12 cellular contexts compared by ENCODE assay signal in genomic region chr5:181168595-181169118, GRCh38. TPM values are rescaled to one million over a fixed set of nuclear protein-coding genes. Genes with fewer than 3 reads are reported as not detected.
A peak's percentile ranks its signal among the peaks of the same experiment; 100 is the strongest.
DNase-seq lines count a peak whose midpoint lies in the region; ATAC-seq, FAIRE-seq and TF ChIP-seq lines count a peak whose summit lies in the region.
"Had no signal": no experiment of that assay in that cellular context is flagged by ENCODE, and none has a peak within 500 bp of the region (broad histone marks: within the 10 kb centered on the region; RNA-seq: fewer than 3 reads in every experiment).

No MANE protein-coding gene starts in this region.

- SMC1A ChIA-PET in GM12878 (lab: Charles Lee; ENCODE audit: uncharacterized antibody, unreplicated experiment): interaction anchor here (0.8 to 2.6 kb wide), 18 partner anchors 8 to 402 kb away, joined by 3 to 17 read pairs (median 4); no protein-coding TSS in a partner anchor

- H2AFZ ChIP-seq in Karpas-422 (ENCODE audit: low read length) (no peak overlapping the region), GM12878 (ENCODE audit: control insufficient read depth, low read depth, low read length) (peak overlapping the region; percentile 45)

- RAD21 ChIA-PET in GM12878 (lab: Charles Lee; ENCODE audit: unreplicated experiment): interaction anchor here (0.9 to 2.3 kb wide), 12 partner anchors 9 to 363 kb away, joined by 3 to 14 read pairs (median 4); partner anchors contain the start of gene ZFP62

- no peak overlapping the region for H3K9ac ChIP-seq in Karpas-422 (ENCODE audit: low read length)
- H3K9ac ChIP-seq in GM12878 (ENCODE audit: control insufficient read depth, insufficient read depth, low read length): no peak overlapping the region

- H3K4me3 ChIP-seq in Karpas-422 (ENCODE audit: low read length): no peak overlapping the region
- H3K4me3 ChIP-seq in GM12878: peak overlapping the region; percentile 7; the same call in 1 of the 2 replicates
- no peak overlapping the region for H3K4me3 ChIP-seq in small intestine (ENCODE audit: low read depth in 1 of 2, low read length in 2 of 2)
- H3K4me3 ChIP-seq: body of pancreas, spleen had no signal

- in situ Hi-C loops in GM12878 (cut with MboI): no loop called here

- intact Hi-C loops in GM12878 (cut with micrococcal nuclease; ENCODE audit: unreplicated experiment): no loop called here

- 33% methylated on average over 14 of the region's 14 CpGs for WGBS in GM12878 (ENCODE audit: insufficient coverage, insufficient replicate concordance, low lambda C conversion rate, missing lambda C conversion rate)
- 29 to 34% (median 34%) methylated on average over 14 of the region's 14 CpGs for WGBS in small intestine, 3 donors

- H4K20me1 ChIP-seq in Karpas-422 (ENCODE audit: insufficient read depth, low read depth, low read length) (no peaks in the 10 kb centered on the region), GM12878 (ENCODE audit: control insufficient read depth, insufficient read depth) (no peaks in the 10 kb centered on the region)

- FAIRE-seq in GM12878 (lab: Jason Lieb, UNC): no peak
- FAIRE-seq in small intestine (lab: Jason Lieb, UNC): no peak

- H3K27me3 Mint-ChIP-seq in nephron progenitor cell (ENCODE audit: low read depth, poor library complexity): peaks cover 100% of the 10 kb centered on the region

- H3K79me2 ChIP-seq in Karpas-422 (ENCODE audit: low read length): no peaks in the 10 kb centered on the region
- no peaks in the 10 kb centered on the region for H3K79me2 ChIP-seq in GM12878 (ENCODE audit: control insufficient read depth, insufficient read depth, low read length)

- BruUV-seq in GM12878 (replicated peaks; lab: Mats Ljungman, UMichigan): no TSS peak

- peaks cover 31% of the 10 kb centered on the region for H3K4me1 ChIP-seq in Karpas-422 (ENCODE audit: low read length)
- peaks cover 32% of the 10 kb centered on the region for H3K4me1 ChIP-seq in GM12878 (ENCODE audit: control insufficient read depth, insufficient read depth, low read length)
- no peaks in the 10 kb centered on the region for H3K4me1 ChIP-seq in small intestine (ENCODE audit: control insufficient read depth in 2 of 2, insufficient read depth in 1 of 2, low read depth in 1 of 2, low read length in 1 of 2)

- TF ChIP-seq EP300 in GM12878 (IDR thresholded peaks at IDR 0.05; ENCODE audit: borderline replicate concordance in 1 of 2, control insufficient read depth in 1 of 2, low read depth in 2 of 2, low read length in 2 of 2): no peak

- H3K4me1 Mint-ChIP-seq in nephron progenitor cell: peaks cover 39% of the 10 kb centered on the region

- H3K27ac Mint-ChIP-seq in nephron progenitor cell: no peak overlapping the region

- H3K9me3 Mint-ChIP-seq in nephron progenitor cell: peaks cover 10% of the 10 kb centered on the region

- H3K36me3 ChIP-seq in Karpas-422 (ENCODE audit: insufficient read depth, low read length): no peaks in the 10 kb centered on the region
- H3K36me3 ChIP-seq in GM12878 (ENCODE audit: control insufficient read depth in 2 of 2, insufficient read depth in 2 of 2, low read length in 1 of 2): no peaks in the 10 kb centered on the region
- H3K36me3 ChIP-seq in small intestine (ENCODE audit: control insufficient read depth in 2 of 2, insufficient read depth in 2 of 2, low read length in 2 of 2): no peaks in the 10 kb centered on the region
- H3K36me3 ChIP-seq: spleen had no signal

- no peaks in the 10 kb centered on the region for H3K27me3 ChIP-seq in Karpas-422 (ENCODE audit: low read length)
- no peaks in the 10 kb centered on the region for H3K27me3 ChIP-seq in GM12878 (replicated peaks in 1 of 2; ENCODE audit: control insufficient read depth in 2 of 2, insufficient read depth in 2 of 2, low read length in 1 of 2)
- peaks cover 7 to 24% of the 10 kb centered on the region in 2 donors for H3K27me3 ChIP-seq in small intestine (ENCODE audit: control insufficient read depth in 2 of 2, insufficient read depth in 2 of 2, low read length in 2 of 2)

- no peaks in the 10 kb centered on the region for H3K36me3 Mint-ChIP-seq in nephron progenitor cell (ENCODE audit: low read depth)

- POLR2A ChIA-PET in GM12878 (lab: Charles Lee): interaction anchor here (1.1 to 1.6 kb wide), 5 partner anchors 11 to 356 kb away, joined by 3 to 8 read pairs (median 5); no protein-coding TSS in a partner anchor

- H3K9me2 ChIP-seq in Karpas-422 (replicated peaks; ENCODE audit: insufficient read depth, low read length): no peaks in the 10 kb centered on the region

- H3K27ac ChIP-seq in Karpas-422 (ENCODE audit: low read length) (no peak overlapping the region), GM12878 (ENCODE audit: control insufficient read depth, insufficient read depth) (no peak overlapping the region), small intestine (ENCODE audit: low read depth in 1 of 2, low read length in 1 of 2) (no peak overlapping the region)
- H3K27ac ChIP-seq: body of pancreas, spleen had no signal

- no peak for TF ChIP-seq POLR2A in GM12878 (IDR thresholded peaks at IDR 0.05; ENCODE audit: low read depth, low read length)

- CTCF ChIA-PET in GM12878 (lab: Yijun Ruan, JAX): interaction anchor here (0.6 to 4.5 kb wide), 24 partner anchors 8 to 386 kb away, joined by 3 to 37 read pairs (median 4); partner anchors contain the start of gene BTNL9

- no peaks in the 10 kb centered on the region for H3K9me3 ChIP-seq in Karpas-422 (ENCODE audit: low read length)
- H3K9me3 ChIP-seq in GM12878 (replicated peaks; ENCODE audit: control insufficient read depth, insufficient read depth, low read length): no peaks in the 10 kb centered on the region
- no peaks in the 10 kb centered on the region for H3K9me3 ChIP-seq in small intestine (ENCODE audit: control insufficient read depth, low read depth)
- H3K9me3 ChIP-seq: body of pancreas had no signal

- DNase-seq in DMS153 (lab: John Stamatoyannopoulos, UW): peak; percentile 4
- no peak for DNase-seq in DMS153 treated with DMSO at 0.1 percent for 48 hours (lab: John Stamatoyannopoulos, UW; ENCODE audit: unreplicated experiment)
- no peak for DNase-seq in Karpas-422
- no peak for DNase-seq in GM12878 (ENCODE audit: low read depth, low spot score)
- DNase-seq in nephron progenitor cell: no peak
- DNase-seq in cerebellar nuclear complex (lab: John Stamatoyannopoulos, UW): no peak
- DNase-seq in small intestine: no peak
- DNase-seq: body of pancreas, hippocampal formation, spleen had no signal

- TF ChIP-seq CTCF in GM12878 (IDR thresholded peaks at IDR 0.05 in 2 of 3, conservative IDR thresholded peaks at IDR 0.05 in 1 of 3; ENCODE audit: control insufficient read depth in 2 of 3, extremely low read depth in 1 of 3, insufficient read depth in 1 of 3, low read depth in 3 of 3, low read length in 3 of 3) (no peak), nephron progenitor cell (IDR thresholded peaks at IDR 0.05) (no peak)

- no peak for ATAC-seq in GM12878
- no peak for ATAC-seq in HG03469 (IDR thresholded peaks at IDR 0.05; ENCODE audit: unreplicated experiment)
- ATAC-seq: body of pancreas had no signal

- no peak for TF ChIP-seq RAD21 in GM12878 (IDR thresholded peaks at IDR 0.05; ENCODE audit: insufficient read depth, low read depth, low read length)

- H3K4me3 Mint-ChIP-seq in nephron progenitor cell: peak overlapping the region; percentile 80

- H3K4me2 ChIP-seq in Karpas-422 (ENCODE audit: low read depth, low read length, poor library complexity, severe bottlenecking) (peak overlapping the region; percentile 49), GM12878 (ENCODE audit: control insufficient read depth, insufficient read depth) (peak overlapping the region; percentile 76)

RNA-seq across cellular contexts. Expression of gene OR2V2, which starts 21.3 kb away (rescaled TPM):
- not detected in 2 replicates for total RNA-seq in Karpas-422 (2014; rRNA removed; shearing (Covaris generic); ENCODE audit: low replicate concordance)
- 0.20 and 0.56 TPM in 2 replicates for total RNA-seq in GM12878 (2013; cell fraction: nucleolus; rRNA removed)
- total RNA-seq in GM12878 (2014; rRNA removed): not detected in 2 replicates
- not detected in 2 replicates for total RNA-seq in GM12878 (2014; rRNA removed; fragmentation: Illumina TruSeq; extraction: Trizol)
- not detected in 2 replicates for total RNA-seq in GM12878 (2021)
- not detected for polyA plus RNA-seq in GM12878 (2011; ENCODE audit: low read depth)
- 0.14 and 0.26 TPM in 2 replicates for polyA plus RNA-seq in GM12878 (2011; rRNA removed)
- 0.09 and 0.13 TPM in 2 replicates for polyA plus RNA-seq in GM12878 (2011; cell fraction: cytosol; rRNA removed)
- 0.22 and 0.25 TPM in 2 replicates for polyA plus RNA-seq in GM12878 (2011; cell fraction: nucleus; rRNA removed)
- not detected in 2 replicates for polyA plus RNA-seq in GM12878 (2012)
- 0.11 TPM in 1 of 2 replicates, not detected in the other for polyA plus RNA-seq in GM12878 (2014; fragmentation: Illumina TruSeq; extraction: Trizol)
- polyA plus RNA-seq in GM12878 (2014; fragmentation: Nextera tagmentation; extraction: Ambion mirVana): not detected
- polyA plus RNA-seq in GM12878 (2014; rRNA removed): not detected in 2 replicates
- not detected for polyA plus RNA-seq in GM12878 (2016; fragmentation: Nextera tagmentation; extraction: Ambion mirVana)
- 0.05 and 0.88 TPM in 2 replicates for polyA minus RNA-seq in GM12878 (2011; rRNA and poly(A)+ RNA removed)
- polyA minus RNA-seq in GM12878 (2011; cell fraction: cytosol; rRNA and poly(A)+ RNA removed): not detected in 2 replicates
- polyA minus RNA-seq in GM12878 (2011; cell fraction: nucleus; rRNA and poly(A)+ RNA removed): 0.24 and 0.29 TPM in 2 replicates
- not detected for polyA plus RNA-seq in small intestine
- total RNA-seq: body of pancreas, endothelial cell of umbilical vein, spleen had no signal
- polyA plus RNA-seq: endothelial cell of umbilical vein, spleen had no signal

RNA-seq across cellular contexts. Expression of gene TRIM7, which starts 36.3 kb away (rescaled TPM):
- total RNA-seq in Karpas-422 (2014; rRNA removed; shearing (Covaris generic); ENCODE audit: low replicate concordance): 2.0 TPM in 1 of 2 replicates, not detected in the other
- total RNA-seq in GM12878 (2013; cell fraction: nucleolus; rRNA removed): 0.59 and 0.84 TPM in 2 replicates
- total RNA-seq in GM12878 (2014; rRNA removed): 0.54 and 1.1 TPM in 2 replicates
- 0.22 and 0.46 TPM in 2 replicates for total RNA-seq in GM12878 (2014; rRNA removed; fragmentation: Illumina TruSeq; extraction: Trizol)
- 0.38 and 0.96 TPM in 2 replicates for total RNA-seq in GM12878 (2021)
- 1.1 TPM for polyA plus RNA-seq in GM12878 (2011; ENCODE audit: low read depth)
- 1.6 TPM in 2 replicates for polyA plus RNA-seq in GM12878 (2011; rRNA removed)
- 0.97 and 1.0 TPM in 2 replicates for polyA plus RNA-seq in GM12878 (2011; cell fraction: cytosol; rRNA removed)
- 2.2 and 2.4 TPM in 2 replicates for polyA plus RNA-seq in GM12878 (2011; cell fraction: nucleus; rRNA removed)
- polyA plus RNA-seq in GM12878 (2012): 0.87 and 1.7 TPM in 2 replicates
- polyA plus RNA-seq in GM12878 (2014; fragmentation: Illumina TruSeq; extraction: Trizol): 0.32 and 0.33 TPM in 2 replicates
- polyA plus RNA-seq in GM12878 (2014; fragmentation: Nextera tagmentation; extraction: Ambion mirVana): under 1 TPM; 0.02 to 0.20 TPM
- 0.84 and 1.1 TPM in 2 replicates for polyA plus RNA-seq in GM12878 (2014; rRNA removed)
- 1 to 10 TPM in 1 of 2 experiments, under 1 TPM in 1; 0.44 to 1.3 TPM for polyA plus RNA-seq in GM12878 (2016; fragmentation: Nextera tagmentation; extraction: Ambion mirVana)
- polyA minus RNA-seq in GM12878 (2011; rRNA and poly(A)+ RNA removed): 0.80 and 0.88 TPM in 2 replicates
- polyA minus RNA-seq in GM12878 (2011; cell fraction: cytosol; rRNA and poly(A)+ RNA removed): 0.83 and 1.1 TPM in 2 replicates
- 0.73 and 1.5 TPM in 2 replicates for polyA minus RNA-seq in GM12878 (2011; cell fraction: nucleus; rRNA and poly(A)+ RNA removed)
- polyA plus RNA-seq in small intestine: 1 to 10 TPM in 1 of 3 donors, under 1 TPM in 1, not detected in 1; 0.89 to 2.1 TPM

RNA-seq across cellular contexts. Expression of gene OR2V1, which starts 37.7 kb away (rescaled TPM):
- total RNA-seq in Karpas-422 (2014; rRNA removed; shearing (Covaris generic); ENCODE audit: low replicate concordance): not detected in 2 replicates
- total RNA-seq in GM12878 (2013; cell fraction: nucleolus; rRNA removed): 1.1 and 2.0 TPM in 2 replicates
- total RNA-seq in GM12878 (2014; rRNA removed) (0.05 TPM in 1 of 2 replicates, not detected in the other), GM12878 (2014; rRNA removed; fragmentation: Illumina TruSeq; extraction: Trizol) (not detected in 2 replicates), GM12878 (2021) (not detected in 2 replicates)
- polyA plus RNA-seq in GM12878 (2011; ENCODE audit: low read depth): 0.18 TPM
- polyA plus RNA-seq in GM12878 (2011; rRNA removed) (3.2 and 4.4 TPM in 2 replicates), GM12878 (2014; fragmentation: Illumina TruSeq; extraction: Trizol) (not detected in 2 replicates), GM12878 (2014; fragmentation: Nextera tagmentation; extraction: Ambion mirVana) (not detected), GM12878 (2014; rRNA removed) (not detected in 2 replicates), GM12878 (2016; fragmentation: Nextera tagmentation; extraction: Ambion mirVana) (under 1 TPM in 1 of 2 experiments, not detected in 1; 0.20 TPM), small intestine (not detected)
- polyA plus RNA-seq in GM12878 (2011; cell fraction: cytosol; rRNA removed): 3.7 and 4.0 TPM in 2 replicates
- 1.9 and 4.3 TPM in 2 replicates for polyA plus RNA-seq in GM12878 (2011; cell fraction: nucleus; rRNA removed)
- 0.18 and 0.20 TPM in 2 replicates for polyA plus RNA-seq in GM12878 (2012)
- 3.6 and 4.9 TPM in 2 replicates for polyA minus RNA-seq in GM12878 (2011; rRNA and poly(A)+ RNA removed)
- polyA minus RNA-seq in GM12878 (2011; cell fraction: cytosol; rRNA and poly(A)+ RNA removed): 0.53 and 1.8 TPM in 2 replicates
- polyA minus RNA-seq in GM12878 (2011; cell fraction: nucleus; rRNA and poly(A)+ RNA removed): 0.85 and 0.86 TPM in 2 replicates
- total RNA-seq: body of pancreas, endothelial cell of umbilical vein, spleen had no signal
- polyA plus RNA-seq: endothelial cell of umbilical vein, spleen had no signal

RNA-seq across cellular contexts. Expression of gene TRIM41, which starts 54.4 kb away (rescaled TPM):
- 23.6 and 46.2 TPM in 2 replicates for total RNA-seq in Karpas-422 (2014; rRNA removed; shearing (Covaris generic); ENCODE audit: low replicate concordance)
- 30.1 and 34.3 TPM in 2 replicates for total RNA-seq in GM12878 (2013; cell fraction: nucleolus; rRNA removed)
- total RNA-seq in GM12878 (2014; rRNA removed) (16.0 and 17.2 TPM in 2 replicates), GM12878 (2014; rRNA removed; fragmentation: Illumina TruSeq; extraction: Trizol) (10.5 and 10.6 TPM in 2 replicates), GM12878 (2021) (24.6 and 28.9 TPM in 2 replicates)
- polyA plus RNA-seq in GM12878 (2011; ENCODE audit: low read depth): 11.5 TPM
- polyA plus RNA-seq in GM12878 (2011; rRNA removed) (14.8 and 17.7 TPM in 2 replicates), GM12878 (2014; fragmentation: Illumina TruSeq; extraction: Trizol) (9.4 and 10.6 TPM in 2 replicates), GM12878 (2014; fragmentation: Nextera tagmentation; extraction: Ambion mirVana) (1 to 10 TPM; 1.0 to 3.2 TPM), GM12878 (2014; rRNA removed) (21.5 and 24.4 TPM in 2 replicates), GM12878 (2016; fragmentation: Nextera tagmentation; extraction: Ambion mirVana) (1 to 10 TPM; 5.2 to 5.5 TPM), small intestine (10 to 100 TPM; 19.2 to 25.0 (median 20.3) TPM)
- polyA plus RNA-seq in GM12878 (2011; cell fraction: cytosol; rRNA removed): 16.4 and 21.9 TPM in 2 replicates
- 173 and 195 TPM in 2 replicates for polyA plus RNA-seq in GM12878 (2011; cell fraction: nucleus; rRNA removed)
- 21.7 and 28.2 TPM in 2 replicates for polyA plus RNA-seq in GM12878 (2012)
- 8.6 and 10.9 TPM in 2 replicates for polyA minus RNA-seq in GM12878 (2011; rRNA and poly(A)+ RNA removed)
- polyA minus RNA-seq in GM12878 (2011; cell fraction: cytosol; rRNA and poly(A)+ RNA removed): 6.8 and 7.5 TPM in 2 replicates
- polyA minus RNA-seq in GM12878 (2011; cell fraction: nucleus; rRNA and poly(A)+ RNA removed): 16.0 and 24.7 TPM in 2 replicates
